In genomic region chr3:185656321-185656840, GRCh38 we compare ENCODE assay signal across 1 cellular context.
TF ChIP-seq lines count a peak whose summit lies in the region.

No MANE protein-coding gene starts in this region.

TF ChIP-seq in IMR-90, 13 proteins besides CTCF, POLR2A, EP300 and RAD21 (continued from another document):
- no peak for TF ChIP-seq RFX5 (IDR thresholded peaks at IDR 0.05; ENCODE audit: low read depth, low read length)
